In the genomic region with DNA sequence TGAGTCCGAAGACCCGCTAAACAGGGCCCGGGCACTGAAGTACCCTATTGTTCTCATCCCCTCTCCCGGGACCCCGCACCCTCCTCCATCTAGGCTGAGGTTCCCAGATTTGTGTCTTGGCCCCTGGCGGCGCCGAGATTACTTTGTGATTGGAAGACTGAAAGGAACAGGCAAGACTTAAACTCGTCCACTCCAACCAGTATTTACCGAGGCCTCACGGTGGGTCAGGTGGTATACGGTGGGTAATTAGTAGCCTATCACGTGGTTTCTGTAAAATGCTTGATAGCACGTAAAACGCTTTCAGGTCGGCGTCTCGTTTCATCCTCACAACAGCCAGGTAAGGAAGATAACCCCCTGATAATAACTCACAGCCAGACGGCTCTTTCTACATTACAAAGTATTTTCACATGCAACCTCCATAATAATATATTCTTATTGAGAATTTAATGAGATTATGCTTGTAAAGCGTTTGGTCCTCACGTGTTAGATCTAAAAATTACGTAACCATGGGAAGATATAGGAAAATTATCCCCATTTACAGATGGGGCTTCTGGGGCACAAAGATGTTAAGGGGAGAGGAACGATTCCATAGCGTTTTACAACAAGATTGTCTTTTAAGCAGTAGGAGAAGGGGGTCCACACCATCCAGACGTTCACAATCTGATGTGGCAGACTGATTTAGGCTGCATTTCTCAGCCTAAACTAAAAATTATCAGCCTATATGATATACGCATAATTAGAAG, we compare ENCODE assay signal across 8 cellular contexts.
A peak's percentile ranks its signal among the peaks of the same experiment; 100 is the strongest.
DNase-seq lines count a peak whose midpoint lies in the region; ATAC-seq and TF ChIP-seq lines count a peak whose summit lies in the region.

No MANE protein-coding gene starts in this region.

- ATAC-seq in HG02852 (IDR thresholded peaks at IDR 0.05; ENCODE audit: unreplicated experiment) = peak; percentile 54

- TF ChIP-seq CTCF in 22Rv1 (IDR thresholded peaks at IDR 0.05) = no peak
- no peak for TF ChIP-seq CTCF in GM13977 (IDR thresholded peaks at IDR 0.05; ENCODE audit: extremely low read depth, insufficient read depth, missing control alignments)

- DNase-seq in GM13977 (ENCODE audit: low spot score) (peak; percentile 73), NCI-H1436 (lab: John Stamatoyannopoulos, UW) (peak; percentile 78), T-helper 2 cell (peak in 3 of 5 experiments; percentile 12 to 75 (median 17)), kidney tubule cell (ENCODE audit: low spot score) (peak; percentile 81)
- peak; percentile 50 for DNase-seq in stimulated activated CD4-positive, alpha-beta T cell treated with anti-CD3 and anti-CD28 coated beads, Interleukin-4, amount 100 ng/mL, for 24 hours

- H3K27ac ChIP-seq in 22Rv1 = peak overlapping the region; percentile 90
- H3K27ac ChIP-seq in cingulate gyrus (ENCODE audit: low read depth, low read length) = peak overlapping the region; percentile 85

- in situ Hi-C loops in GM13977 (cut with MboI; ENCODE audit: low pct_unique_long_range_greater_than_20kb, low sequenced_read_pairs, unreplicated experiment) = loop anchor here (25.0 kb wide), 1 partner anchor 271 kb away; no protein-coding TSS in a partner anchor

Comparison
In these comparisons a context has a peak if more than half of its experiments do, and no peak if none do; other contexts are left out.
1. Peak in every context shown above with its lines: DNase-seq, ATAC-seq and H3K27ac ChIP-seq.
2. DNase-seq: peak in every context shown above with its lines; median percentile 81 in kidney tubule cell; 78 in NCI-H1436; 73 in GM13977; 50 in stimulated activated CD4-positive, alpha-beta T cell treated with anti-CD3 and anti-CD28 coated beads, Interleukin-4, amount 100 ng/mL, for 24 hours; 17 in T-helper 2 cell.